Comparison of ENCODE assay signal across 8 cellular contexts in genomic region chr12:40225337-40225983, GRCh38. TPM values are rescaled to one million over a fixed set of nuclear protein-coding genes. Genes with fewer than 3 reads are reported as not detected.
DNase-seq lines count a peak whose midpoint lies in the region; ATAC-seq and TF ChIP-seq lines count a peak whose summit lies in the region.

No MANE protein-coding gene starts in this region.

- H3K36me3 ChIP-seq in CD8-positive, alpha-beta memory T cell (ENCODE audit: insufficient read depth, low read length), result no peaks in the 10 kb centered on the region
- no peaks in the 10 kb centered on the region; the same call in 1 of the 2 replicates for H3K36me3 ChIP-seq in SU-DHL-6 (ENCODE audit: low read length)
- H3K36me3 ChIP-seq in ovary, result no peaks in the 10 kb centered on the region

- H2AFZ ChIP-seq in SU-DHL-6 (ENCODE audit: low read depth, low read length, severe bottlenecking), result peak overlapping the region; percentile 79

- no peak for TF ChIP-seq POLR2A in ovary (IDR thresholded peaks at IDR 0.05)

- H3K9ac ChIP-seq in SU-DHL-6 (ENCODE audit: low read length), result peak overlapping the region; percentile 55

- no peaks in the 10 kb centered on the region for H3K4me1 ChIP-seq in CD8-positive, alpha-beta memory T cell (ENCODE audit: insufficient read depth, low read length)
- H3K4me1 ChIP-seq in ovary (ENCODE audit: insufficient read depth), result peaks cover 1% of the 10 kb centered on the region

- POLR2A ChIA-PET in CD8-positive, alpha-beta memory T cell (lab: Charles Lee), result interaction anchor here (0.7 kb wide), 2 partner anchors 33 to 117 kb away, joined by 3 to 5 read pairs; no protein-coding TSS in a partner anchor

- no peak for ATAC-seq in GM18520 (IDR thresholded peaks at IDR 0.05; ENCODE audit: unreplicated experiment)
- no peak for ATAC-seq in activated CD4-positive, CD25-positive, alpha-beta regulatory T cell treated with anti-CD3 and anti-CD28 coated beads, Interleukin-2, amount 50 U/mL, for 24 hours

- intact Hi-C loops in ovary (cut with DNase I), result no loop called here

- TF ChIP-seq CTCF in SU-DHL-6 (IDR thresholded peaks at IDR 0.05; ENCODE audit: insufficient read depth, low read length, poor library complexity, severe bottlenecking), result no peak
- TF ChIP-seq CTCF in ovary (IDR thresholded peaks at IDR 0.05), result no peak

- H3K9me3 Mint-ChIP-seq in CD8-positive, alpha-beta memory T cell, result peaks cover 2 to 9% (median 5%) of the 10 kb centered on the region in 5 donors

- no peaks in the 10 kb centered on the region for H4K20me1 ChIP-seq in SU-DHL-6 (ENCODE audit: low read depth, low read length)

- no peak for TF ChIP-seq EP300 in ovary (IDR thresholded peaks at IDR 0.05)

- CTCF ChIA-PET in CD8-positive, alpha-beta memory T cell (lab: Charles Lee), result no interaction called here

- peak overlapping the region; percentile 89 for H3K4me2 ChIP-seq in SU-DHL-6 (ENCODE audit: low read depth, low read length, poor library complexity, severe bottlenecking)

- H3K27ac Mint-ChIP-seq in CD8-positive, alpha-beta memory T cell, result peak overlapping the region in 3 of 8 donors; percentile 27 to 33 (median 29)

- no peak for DNase-seq in CD8-positive, alpha-beta memory T cell
- DNase-seq in fibroblast of peridontal ligament (ENCODE audit: extremely low read depth) (peak; percentile 30), ovary (no peak), NCI-H2196 treated with DMSO at 0.1 percent for 48 hours (lab: John Stamatoyannopoulos, UW; ENCODE audit: unreplicated experiment) (no peak), OCI-M2 (lab: John Stamatoyannopoulos, UW; ENCODE audit: unreplicated experiment) (no peak)

- no peaks in the 10 kb centered on the region for H3K9me3 ChIP-seq in CD8-positive, alpha-beta memory T cell (ENCODE audit: low read length)
- no peaks in the 10 kb centered on the region for H3K9me3 ChIP-seq in SU-DHL-6 (ENCODE audit: insufficient read depth, low read length)
- H3K9me3 ChIP-seq in ovary, result no peaks in the 10 kb centered on the region

- H3K4me1 Mint-ChIP-seq in CD8-positive, alpha-beta memory T cell, result peaks cover 13 to 29% (median 16%) of the 10 kb centered on the region in 3 donors

- no peak overlapping the region for H3K27ac ChIP-seq in CD8-positive, alpha-beta memory T cell (ENCODE audit: low read depth, low read length)
- H3K27ac ChIP-seq in SU-DHL-6 (ENCODE audit: low read depth, low read length) (peak overlapping the region; percentile 72), ovary (peak overlapping the region in 1 of 2 donors; percentile 88)

- no peaks in the 10 kb centered on the region for H3K79me2 ChIP-seq in SU-DHL-6 (ENCODE audit: insufficient read depth, low read length)

- WGBS in ovary, 3 donors, result 11 to 16% (median 12%) methylated on average over 12 of the region's 12 CpGs

- peaks cover 4% of the 10 kb centered on the region for H3K27me3 ChIP-seq in CD8-positive, alpha-beta memory T cell (ENCODE audit: insufficient read depth, low read length, poor library complexity, severe bottlenecking)
- no peaks in the 10 kb centered on the region for H3K27me3 ChIP-seq in SU-DHL-6 (ENCODE audit: low read length)
- H3K27me3 ChIP-seq in ovary, result no peaks in the 10 kb centered on the region

- H3K4me3 Mint-ChIP-seq in CD8-positive, alpha-beta memory T cell, result peak overlapping the region; percentile 58 to 81 (median 68)

- H3K9me2 ChIP-seq in SU-DHL-6 (replicated peaks; ENCODE audit: insufficient read depth, low read length), result no peaks in the 10 kb centered on the region

- H3K4me3 ChIP-seq in CD8-positive, alpha-beta memory T cell (ENCODE audit: low read length), result no peak overlapping the region
- H3K4me3 ChIP-seq in SU-DHL-6 (ENCODE audit: insufficient read depth, low read length, poor library complexity, severe bottlenecking), result peak overlapping the region; percentile 48
- peak overlapping the region; percentile 87 for H3K4me3 ChIP-seq in ovary

- H3K36me3 Mint-ChIP-seq in CD8-positive, alpha-beta memory T cell, result peaks cover 0 to 4% (median 0%) of the 10 kb centered on the region in 3 donors

- H3K27me3 Mint-ChIP-seq in CD8-positive, alpha-beta memory T cell, result peaks cover 12 to 34% of the 10 kb centered on the region in 2 donors

- H3F3A ChIP-seq in SU-DHL-6 (ENCODE audit: insufficient read depth), result peaks cover 33% of the 10 kb centered on the region

RNA-seq across cellular contexts. Expression of gene LRRK2, which starts 0.7 kb away (rescaled TPM):
- total RNA-seq in CD8-positive, alpha-beta memory T cell, result under 1 TPM; 0.31 TPM
- polyA plus RNA-seq in CD8-positive, alpha-beta memory T cell, result not detected
- total RNA-seq in ovary, result 10 to 100 TPM in 6 of 7 donors, 1 to 10 TPM in 1; 9.9 to 19.7 (median 14.0) TPM
- polyA plus RNA-seq in ovary, result 1 to 10 TPM; 8.1 to 8.2 TPM

Comparison
In these comparisons a context has a peak if more than half of its experiments do, and no peak if none do; other contexts are left out.
1. RNA of gene LRRK2, which starts 0.7 kb away (total RNA-seq): 9.9 to 19.7 TPM in ovary; 0.31 TPM in CD8-positive, alpha-beta memory T cell; every median in the first group is over 4 times any median in the second.